In genomic region chr10:132825783-132826523, GRCh38 we compare ENCODE assay signal across 15 cellular contexts. TPM values are rescaled to one million over a fixed set of nuclear protein-coding genes. Genes with fewer than 3 reads are reported as not detected.
"Had no signal": no experiment of that assay in that cellular context is flagged by ENCODE, and none has a peak within 500 bp of the region (broad histone marks: within the 10 kb centered on the region; RNA-seq: fewer than 3 reads in every experiment).

No MANE protein-coding gene starts in this region.

RNA-seq across cellular contexts. Expression of gene NKX6-2, which starts 40.0 kb away (rescaled TPM):
- total RNA-seq: activated CD4-positive, alpha-beta memory T cell treated with anti-CD3 and anti-CD28 coated beads for 36 hours; activated CD4-positive, alpha-beta T cell treated with anti-CD3 and anti-CD28 coated beads for 36 hours; activated CD4-positive, alpha-beta T cell treated with anti-CD3 and anti-CD28 coated beads, Interleukin-2, amount 10 ng/mL, durations not matched to agents 24 days and 14 days; activated CD8-positive, alpha-beta memory T cell treated with anti-CD3 and anti-CD28 coated beads for 36 hours; activated CD8-positive, alpha-beta memory T cell treated with anti-CD3 and anti-CD28 coated beads, Interleukin-2, amount 10 ng/mL, durations not matched to agents 7 days and 5 days; activated CD8-positive, alpha-beta T cell treated with anti-CD3 and anti-CD28 coated beads, Interleukin-2, amount 10 ng/mL, durations not matched to agents 7 days and 5 days; activated naive CD4-positive, alpha-beta T cell treated with anti-CD3 and anti-CD28 coated beads, Interleukin-2, amount 50 U/mL, for 72 hours; adrenal gland; ascending aorta; breast epithelium; cerebellum; esophagus muscularis mucosa; foreskin keratinocyte; heart left ventricle; T-helper 1 cell treated with Interleukin-12 subunit alpha and Interleukin-12 subunit beta and Interleukin-4 antibody, amounts not matched to agents 30 ng/mL and 1 ng/mL, for 36 hours had no signal
- polyA plus RNA-seq: foreskin keratinocyte had no signal
